In the genomic region with DNA sequence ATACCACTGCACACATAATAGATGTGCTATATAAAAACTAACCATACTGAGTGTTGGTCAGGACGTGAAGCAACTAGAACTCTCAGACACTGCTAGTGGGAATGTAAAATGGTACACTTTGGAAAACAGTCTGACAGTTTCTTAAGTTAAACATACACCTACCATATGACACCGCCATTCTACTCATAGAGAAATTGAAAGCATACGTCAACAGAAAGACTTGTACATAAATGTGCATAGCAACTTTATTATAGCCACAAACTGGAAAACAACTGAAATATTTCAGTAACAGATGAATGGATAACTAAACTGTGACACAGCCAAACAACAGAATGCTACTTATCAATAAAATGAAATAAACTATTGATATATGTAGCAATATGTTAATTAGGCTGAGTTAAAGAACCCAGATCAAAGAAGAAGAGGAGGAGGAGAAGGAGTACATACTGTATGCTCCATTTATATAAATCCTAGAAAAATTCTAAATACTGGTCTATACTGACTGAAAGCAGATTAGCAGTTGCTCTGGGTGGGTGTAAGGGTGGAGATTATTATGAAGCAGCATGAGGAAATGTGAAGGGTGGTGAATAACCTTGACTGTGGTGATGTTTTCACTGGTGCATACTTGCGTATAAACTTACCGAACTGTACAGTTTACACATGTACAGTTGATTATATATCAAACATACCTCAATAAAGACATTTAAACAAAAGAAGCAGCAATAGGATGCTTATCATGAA, we compare ENCODE assay signal across 30 cellular contexts. TPM values are rescaled to one million over a fixed set of nuclear protein-coding genes. Genes with fewer than 3 reads are reported as not detected.
DNase-seq lines count a peak whose midpoint lies in the region; ATAC-seq, FAIRE-seq and TF ChIP-seq lines count a peak whose summit lies in the region.
"Had no signal": no experiment of that assay in that cellular context is flagged by ENCODE, and none has a peak within 500 bp of the region (broad histone marks: within the 10 kb centered on the region; RNA-seq: fewer than 3 reads in every experiment).

No MANE protein-coding gene starts in this region.

- TF ChIP-seq CTCF in GM13977 (IDR thresholded peaks at IDR 0.05; ENCODE audit: extremely low read depth, insufficient read depth, missing control alignments) (no peak), kidney (IDR thresholded peaks at IDR 0.05; ENCODE audit: borderline replicate concordance, extremely low read depth, insufficient read depth) (no peak)

- H3K9me3 Mint-ChIP-seq in activated T-helper 17 cell treated with anti-CD3 and anti-CD28 coated beads, Interleukin-2, amount 50 U/mL, for 72 hours, result no peaks in the 10 kb centered on the region
- H3K9me3 Mint-ChIP-seq: activated T-cell treated with anti-CD3 and anti-CD28 coated beads, Interleukin-2, amount 50 U/mL, for 4 hours had no signal

- ATAC-seq in GM18520 (IDR thresholded peaks at IDR 0.05; ENCODE audit: unreplicated experiment), result peak; percentile 70
- peak; percentile 54 for ATAC-seq in GM19372 (IDR thresholded peaks at IDR 0.05; ENCODE audit: low read depth, unreplicated experiment)
- peak; percentile 63 for ATAC-seq in HG03159 (IDR thresholded peaks at IDR 0.05; ENCODE audit: unreplicated experiment)
- peak; percentile 89 for ATAC-seq in activated T-helper 17 cell treated with anti-CD3 and anti-CD28 coated beads, Interleukin-2, amount 50 U/mL, for 72 hours (replicated peaks)
- ATAC-seq in GM21825 (IDR thresholded peaks at IDR 0.05; ENCODE audit: unreplicated experiment), result no peak
- ATAC-seq: activated T-cell treated with anti-CD3 and anti-CD28 coated beads, Interleukin-2, amount 50 U/mL, for 4 hours; GM23338; naive thymus-derived CD4-positive, alpha-beta T cell had no signal

- no peaks in the 10 kb centered on the region for H3K36me3 Mint-ChIP-seq in activated T-helper 17 cell treated with anti-CD3 and anti-CD28 coated beads, Interleukin-2, amount 50 U/mL, for 72 hours (ENCODE audit: low read depth)
- H3K36me3 Mint-ChIP-seq: activated naive CD4-positive, alpha-beta T cell treated with anti-CD3 and anti-CD28 coated beads, Interleukin-2, amount 50 U/mL, for 72 hours had no signal

- no peak overlapping the region for H3K27ac ChIP-seq in caudate nucleus (ENCODE audit: low read depth, low read length)
- H3K27ac ChIP-seq in kidney (ENCODE audit: low read depth in 2 of 2, low read length in 2 of 2), result no peak overlapping the region
- H3K27ac ChIP-seq: C4-2B, cardiac muscle cell, esophagus muscularis mucosa, left ventricle myocardium inferior, SJSA1, skin epidermis had no signal

- no peaks in the 10 kb centered on the region for H3K9me3 ChIP-seq in kidney (ENCODE audit: control insufficient read depth in 1 of 2, low read length in 2 of 2)
- H3K9me3 ChIP-seq: esophagus muscularis mucosa, SJSA1 had no signal

- H3K27me3 Mint-ChIP-seq in activated T-helper 17 cell treated with anti-CD3 and anti-CD28 coated beads, Interleukin-2, amount 50 U/mL, for 72 hours, result peaks cover 3% of the 10 kb centered on the region
- H3K27me3 Mint-ChIP-seq: naive thymus-derived CD4-positive, alpha-beta T cell had no signal

- H3K36me3 ChIP-seq in kidney (ENCODE audit: control insufficient read depth in 1 of 2, insufficient read depth in 2 of 2, low read length in 2 of 2), result no peaks in the 10 kb centered on the region
- H3K36me3 ChIP-seq: cardiac muscle cell, esophagus muscularis mucosa, left ventricle myocardium inferior had no signal

- H3K4me1 ChIP-seq in kidney (ENCODE audit: control insufficient read depth in 1 of 2, insufficient read depth in 1 of 2, low read depth in 1 of 2, low read length in 2 of 2), result no peaks in the 10 kb centered on the region
- H3K4me1 ChIP-seq: SJSA1 had no signal

- H3K4me3 Mint-ChIP-seq in activated T-helper 17 cell treated with anti-CD3 and anti-CD28 coated beads, Interleukin-2, amount 50 U/mL, for 72 hours, result peak overlapping the region; percentile 41
- H3K4me3 Mint-ChIP-seq: activated T-cell treated with anti-CD3 and anti-CD28 coated beads, Interleukin-2, amount 50 U/mL, for 4 hours; GM23338; naive thymus-derived CD4-positive, alpha-beta T cell had no signal

- in situ Hi-C loops in GM13977 (cut with MboI; ENCODE audit: low pct_unique_long_range_greater_than_20kb, low sequenced_read_pairs, unreplicated experiment), result no loop called here

- no peak for FAIRE-seq in kidney (lab: Jason Lieb, UNC)
- FAIRE-seq: TTC549 had no signal

- H3K4me1 Mint-ChIP-seq in activated T-helper 17 cell treated with anti-CD3 and anti-CD28 coated beads, Interleukin-2, amount 50 U/mL, for 72 hours, result peaks cover 12% of the 10 kb centered on the region
- H3K4me1 Mint-ChIP-seq: GM23338 had no signal

- no peak for DNase-seq in GM13977 (ENCODE audit: low spot score)
- no peak for DNase-seq in caudate nucleus (lab: John Stamatoyannopoulos, UW)
- no peak for DNase-seq in kidney
- DNase-seq: activated T-cell treated with anti-CD3 and anti-CD28 coated beads, Interleukin-2, amount 50 U/mL, for 4 hours; anterior cingulate cortex; Calu3; cortex of kidney; DND-41; foreskin melanocyte; left ventricle myocardium inferior; naive thymus-derived CD4-positive, alpha-beta T cell; NCI-H1048; NCI-H2029 treated with DMSO at 0.1 percent for 48 hours; NCI-H345; NCI-H774; occipital lobe; stimulated activated CD4-positive, alpha-beta T cell treated with anti-CD3 and anti-CD28 coated beads, Interleukin-1b, Interleukin-23, amount 100 ng/mL, for 48 hours had no signal

- no peak overlapping the region for H3K9ac ChIP-seq in kidney (ENCODE audit: low read length in 2 of 2)

- peak overlapping the region; percentile 82 for H3K27ac Mint-ChIP-seq in activated T-helper 17 cell treated with anti-CD3 and anti-CD28 coated beads, Interleukin-2, amount 50 U/mL, for 72 hours
- H3K27ac Mint-ChIP-seq: GM23338; naive thymus-derived CD4-positive, alpha-beta T cell had no signal

- intact Hi-C loops in kidney (cut with DNase I), result no loop called here

- no peak overlapping the region for H3K4me3 ChIP-seq in kidney (ENCODE audit: low read length in 2 of 2)
- H3K4me3 ChIP-seq: cardiac muscle cell, esophagus muscularis mucosa, GM23338, left ventricle myocardium inferior, SJSA1, skin epidermis had no signal

RNA-seq across cellular contexts. Expression of gene ARHGAP21, which starts 48.6 kb away (rescaled TPM):
- 10 to 100 TPM; 28.9 to 30.5 TPM for total RNA-seq in activated T-helper 17 cell treated with anti-CD3 and anti-CD28 coated beads, Interleukin-2, amount 50 U/mL, for 72 hours
- 74.3 TPM for total RNA-seq in kidney
- polyA plus RNA-seq in kidney (ENCODE audit: insufficient read depth, low read depth, low replicate concordance), result 12.7 TPM
